Comparison of ENCODE assay signal across 8 cellular contexts in genomic region chr5:1008451-1009358, GRCh38. TPM values are rescaled to one million over a fixed set of nuclear protein-coding genes. Genes with fewer than 3 reads are reported as not detected.
A peak's percentile ranks its signal among the peaks of the same experiment; 100 is the strongest.
DNase-seq lines count a peak whose midpoint lies in the region; ATAC-seq and TF ChIP-seq lines count a peak whose summit lies in the region.

Gene NKD2 (plus strand): TSS chr5:1008802. CDS start chr5:1009058, 256 bp downstream.

- H3K9me3 Mint-ChIP-seq in chondrocyte (ENCODE audit: low read depth), result no peaks in the 10 kb centered on the region

- H3K27me3 ChIP-seq in DOHH2 (ENCODE audit: control insufficient read depth, low read length) (peaks cover 13% of the 10 kb centered on the region), suprapubic skin (peaks cover 56% of the 10 kb centered on the region)

- DNase-seq in SW480 (ENCODE audit: low spot score) (peak; percentile 36), chondrocyte (ENCODE audit: low spot score) (peak; percentile 60), lung microvascular endothelial cell (ENCODE audit: low read depth in 2 of 2) (peak; percentile 22 to 55), suprapubic skin (ENCODE audit: low spot score in 2 of 2) (peak; percentile 71 to 76), H4 (ENCODE audit: low spot score) (no peak)

- TF ChIP-seq CTCF in DOHH2 (IDR thresholded peaks at IDR 0.05; ENCODE audit: low read depth, low read length, poor library complexity, severe bottlenecking) (peak; percentile 65), chondrocyte (IDR thresholded peaks at IDR 0.05) (peak; percentile 78), suprapubic skin (IDR thresholded peaks at IDR 0.05) (peak; percentile 63 to 74)

- H3K79me2 ChIP-seq in DOHH2 (ENCODE audit: control insufficient read depth, low read length), result no peaks in the 10 kb centered on the region

- TF ChIP-seq POLR2A in suprapubic skin (IDR thresholded peaks at IDR 0.05), result no peak

- no peak within 1 kb of the TSS for H3K27ac Mint-ChIP-seq in chondrocyte (ENCODE audit: unreplicated experiment)

- peak; percentile 39 for ATAC-seq in HG02884 (IDR thresholded peaks at IDR 0.05; ENCODE audit: unreplicated experiment)
- ATAC-seq in HG03469 (IDR thresholded peaks at IDR 0.05; ENCODE audit: unreplicated experiment), result no peak

- TF ChIP-seq EP300 in suprapubic skin (IDR thresholded peaks at IDR 0.05), result no peak

- peaks cover 8% of the 10 kb centered on the region for H3K4me1 Mint-ChIP-seq in chondrocyte (ENCODE audit: low read depth)

- H3K9me2 ChIP-seq in DOHH2 (replicated peaks; ENCODE audit: control insufficient read depth, low read length), result no peaks in the 10 kb centered on the region

- H3K27ac ChIP-seq in DOHH2 (ENCODE audit: low read depth, low read length) (no peak within 1 kb of the TSS), suprapubic skin (no peak within 1 kb of the TSS)

- H3K4me3 ChIP-seq in DOHH2 (ENCODE audit: low read length), result no peak within 1 kb of the TSS; the same call in 1 of the 2 replicates
- peak within 1 kb of the TSS; percentile 64 for H3K4me3 ChIP-seq in suprapubic skin

- peak within 1 kb of the TSS; percentile 47 for H3K4me3 Mint-ChIP-seq in chondrocyte (ENCODE audit: unreplicated experiment)

- no peaks in the 10 kb centered on the region for H4K20me1 ChIP-seq in DOHH2 (ENCODE audit: control insufficient read depth, insufficient read depth, low read depth, low read length)

- peak within 1 kb of the TSS; percentile 44 for H3K4me2 ChIP-seq in DOHH2 (ENCODE audit: low read length)

- WGBS in suprapubic skin, result 0% methylated on average over 5 of the region's 108 CpGs

- H3K9me3 ChIP-seq in DOHH2 (ENCODE audit: control insufficient read depth, insufficient read depth, low read length), result no peaks in the 10 kb centered on the region
- no peaks in the 10 kb centered on the region for H3K9me3 ChIP-seq in suprapubic skin

- H3K36me3 ChIP-seq in DOHH2 (ENCODE audit: control insufficient read depth, low read length), result no peaks in the 10 kb centered on the region
- H3K36me3 ChIP-seq in suprapubic skin, result no peaks in the 10 kb centered on the region

- H3K4me1 ChIP-seq in DOHH2 (ENCODE audit: control insufficient read depth, low read length) (peaks cover 3% of the 10 kb centered on the region; the same call in 1 of the 2 replicates), suprapubic skin (peaks cover 47% of the 10 kb centered on the region)

- H3K27me3 Mint-ChIP-seq in chondrocyte (ENCODE audit: low read depth), result peaks cover 62% of the 10 kb centered on the region

- H3F3A ChIP-seq in DOHH2 (ENCODE audit: control insufficient read depth, insufficient read depth), result peaks cover 2% of the 10 kb centered on the region; the same call in 1 of the 2 replicates

- H3K36me3 Mint-ChIP-seq in chondrocyte (ENCODE audit: low read depth), result no peaks in the 10 kb centered on the region

RNA-seq across cellular contexts. Expression of gene NKD2, which starts in this region (rescaled TPM):
- total RNA-seq in chondrocyte (not detected in 3 replicates), lung microvascular endothelial cell (0.22 and 0.79 TPM in 2 replicates), suprapubic skin (10 to 100 TPM in 2 of 4 donors, 1 to 10 TPM in 2; 7.9 to 13.0 (median 10.6) TPM)
- 0.43 and 2.8 TPM in 2 replicates for total RNA-seq in H4 (2014; rRNA removed; shearing (Covaris generic))

Comparison
In these comparisons a context has a peak if more than half of its experiments do, and no peak if none do; other contexts are left out.
1. Peak in DNase-seq in chondrocyte; RNA of the gene not detected or under 1 TPM.
2. Peak in DNase-seq in lung microvascular endothelial cell; RNA of the gene not detected or under 1 TPM.